In the genomic region with DNA sequence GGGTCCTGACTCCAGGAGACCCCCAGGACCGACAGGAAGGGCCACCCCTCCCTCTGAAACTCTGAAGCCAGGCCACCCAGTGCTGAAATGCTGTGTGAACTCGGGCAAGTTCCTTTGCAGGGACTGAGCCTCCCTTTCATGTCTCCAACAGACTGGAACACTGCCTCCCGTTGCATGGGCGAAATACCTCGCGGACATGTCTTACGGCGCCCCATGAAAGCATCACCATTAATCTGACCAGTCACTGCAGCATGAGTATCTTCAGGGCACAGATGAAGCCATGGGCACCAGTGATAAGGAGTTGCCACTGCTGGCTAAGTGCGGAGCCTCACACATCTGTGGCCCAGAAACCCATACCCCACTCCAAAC, we compare ENCODE assay signal across 1 cellular context.
TF ChIP-seq lines count a peak whose summit lies in the region.

No MANE protein-coding gene starts in this region.

TF ChIP-seq in HepG2, 621 proteins besides CTCF, POLR2A, EP300 and RAD21 (continued from another document):
- TF ChIP-seq, protein P1, sequence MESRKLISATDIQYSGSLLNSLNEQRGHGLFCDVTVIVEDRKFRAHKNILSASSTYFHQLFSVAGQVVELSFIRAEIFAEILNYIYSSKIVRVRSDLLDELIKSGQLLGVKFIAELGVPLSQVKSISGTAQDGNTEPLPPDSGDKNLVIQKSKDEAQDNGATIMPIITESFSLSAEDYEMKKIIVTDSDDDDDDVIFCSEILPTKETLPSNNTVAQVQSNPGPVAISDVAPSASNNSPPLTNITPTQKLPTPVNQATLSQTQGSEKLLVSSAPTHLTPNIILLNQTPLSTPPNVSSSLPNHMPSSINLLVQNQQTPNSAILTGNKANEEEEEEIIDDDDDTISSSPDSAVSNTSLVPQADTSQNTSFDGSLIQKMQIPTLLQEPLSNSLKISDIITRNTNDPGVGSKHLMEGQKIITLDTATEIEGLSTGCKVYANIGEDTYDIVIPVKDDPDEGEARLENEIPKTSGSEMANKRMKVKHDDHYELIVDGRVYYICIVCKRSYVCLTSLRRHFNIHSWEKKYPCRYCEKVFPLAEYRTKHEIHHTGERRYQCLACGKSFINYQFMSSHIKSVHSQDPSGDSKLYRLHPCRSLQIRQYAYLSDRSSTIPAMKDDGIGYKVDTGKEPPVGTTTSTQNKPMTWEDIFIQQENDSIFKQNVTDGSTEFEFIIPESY (CRISPR knock-in tag; IDR thresholded peaks at IDR 0.05): peak; percentile 97
- peak; percentile 13 for TF ChIP-seq MED8 (CRISPR knock-in tag; IDR thresholded peaks at IDR 0.05; ENCODE audit: insufficient replicate concordance)
- TF ChIP-seq POGZ (CRISPR knock-in tag; IDR thresholded peaks at IDR 0.05): 0 out of 2 replicates have a peak, but pooled peaks have one; percentile 4
- peak; percentile 1; the same call in 1 of the 2 replicates for TF ChIP-seq ZFP91 (CRISPR knock-in tag; IDR thresholded peaks at IDR 0.05; ENCODE audit: borderline replicate concordance)
- TF ChIP-seq ARHGAP35 (CRISPR knock-in tag; IDR thresholded peaks at IDR 0.05; ENCODE audit: borderline replicate concordance): peak; percentile 34; the same call in 1 of the 2 replicates
TF ChIP-seq in HepG2: peak in this region for 6; not testable (repeated sequence) for 615.
